Comparison of ENCODE assay signal across 28 cellular contexts in genomic region chr3:152019516-152019915, GRCh38.
DNase-seq lines count a peak whose midpoint lies in the region; ATAC-seq and TF ChIP-seq lines count a peak whose summit lies in the region.
"Had no signal": no experiment of that assay in that cellular context is flagged by ENCODE, and none has a peak within 500 bp of the region (broad histone marks: within the 10 kb centered on the region; RNA-seq: fewer than 3 reads in every experiment).

No MANE protein-coding gene starts in this region.

- H4K20me1 ChIP-seq in PC-3 (ENCODE audit: low read length) = no peaks in the 10 kb centered on the region

- H3K9me2 ChIP-seq in PC-3 (replicated peaks; ENCODE audit: low read length) = no peaks in the 10 kb centered on the region

- H2AFZ ChIP-seq in PC-3 (ENCODE audit: low read length) = no peak overlapping the region

- no TSS peak for BruUV-seq in PC-3 (replicated peaks; lab: Mats Ljungman, UMichigan)

- TF ChIP-seq CTCF in PC-3 (conservative IDR thresholded peaks at IDR 0.05; ENCODE audit: low read depth, low read length) (no peak), fibroblast of villous mesenchyme (IDR thresholded peaks at IDR 0.05; ENCODE audit: insufficient read depth, low read depth, low read length) (no peak)

- H3K27ac ChIP-seq in PC-3 (ENCODE audit: low read length) = no peak overlapping the region
- H3K27ac ChIP-seq: heart right ventricle, Peyer's patch, stomach, tibial artery had no signal

- H3K4me3 ChIP-seq in PC-3 (ENCODE audit: low read length) (no peak overlapping the region), fibroblast of villous mesenchyme (ENCODE audit: low read depth, low read length) (no peak overlapping the region), skeletal muscle satellite cell (ENCODE audit: low read length) (peak overlapping the region; percentile 3), HAP-1 (no peak overlapping the region)
- H3K4me3 ChIP-seq: heart right ventricle, Peyer's patch, stomach, tibial artery had no signal

- H3K4me2 ChIP-seq in PC-3 (ENCODE audit: low read length) = peak overlapping the region; percentile 26
- peak overlapping the region; percentile 19 for H3K4me2 ChIP-seq in skeletal muscle satellite cell (ENCODE audit: low read length)

- H3K4me1 ChIP-seq in PC-3 (ENCODE audit: insufficient read depth, low read length) (peaks cover 33% of the 10 kb centered on the region), skeletal muscle satellite cell (ENCODE audit: control insufficient read depth, insufficient read depth, low read length) (peaks cover 34% of the 10 kb centered on the region), HAP-1 (no peaks in the 10 kb centered on the region; the same call in 1 of the 2 replicates)
- H3K4me1 ChIP-seq: heart right ventricle, Peyer's patch, stomach had no signal

- in situ Hi-C loops in HAP-1 (cut with MboI; ENCODE audit: low sequenced_read_pairs) = no loop called here

- H3K9ac ChIP-seq in PC-3 (ENCODE audit: low read length) (no peak overlapping the region), skeletal muscle satellite cell (ENCODE audit: low read depth, low read length) (peak overlapping the region; percentile 12)

- no peaks in the 10 kb centered on the region for H3K79me2 ChIP-seq in PC-3 (ENCODE audit: low read length)

- H3F3A ChIP-seq in PC-3 (ENCODE audit: low read length, unreplicated experiment) = no peaks in the 10 kb centered on the region

- CTCF ChIA-PET in PC-3 (lab: Charles Lee) = no interaction called here

- POLR2A ChIA-PET in PC-3 (lab: Charles Lee; ENCODE audit: unreplicated experiment) = no interaction called here

- no peaks in the 10 kb centered on the region for H3K9me3 ChIP-seq in PC-3 (ENCODE audit: low read length)
- H3K9me3 ChIP-seq in skeletal muscle satellite cell (replicated peaks; ENCODE audit: low read length) = no peaks in the 10 kb centered on the region
- H3K9me3 ChIP-seq in HAP-1 = no peaks in the 10 kb centered on the region
- H3K9me3 ChIP-seq: heart right ventricle, Peyer's patch, stomach, tibial artery had no signal

- intact Hi-C loops in PC-3 (cut with micrococcal nuclease) = no loop called here

- ATAC-seq in PC-3 = no peak
- no peak for ATAC-seq in GM21825 (IDR thresholded peaks at IDR 0.05; ENCODE audit: unreplicated experiment)
- ATAC-seq: activated CD4-positive, CD25-positive, alpha-beta regulatory T cell treated with anti-CD3 and anti-CD28 coated beads, Interleukin-2, amount 50 U/mL, for 24 hours; heart right ventricle; natural killer cell; right cardiac atrium had no signal

- DNase-seq in NCI-H146 treated with DMSO at 0.1 percent for 48 hours (lab: John Stamatoyannopoulos, UW; ENCODE audit: unreplicated experiment) (peak; percentile 20), NCI-H146 (lab: John Stamatoyannopoulos, UW) (no peak), PC-3 (peak; percentile 51), fibroblast of villous mesenchyme (ENCODE audit: low read depth) (peak; percentile 37), NOMO-1 treated with DMSO at 0.1 percent for 48 hours (lab: John Stamatoyannopoulos, UW; ENCODE audit: unreplicated experiment) (no peak), HAP-1 (ENCODE audit: low spot score in 2 of 2) (no peak)
- DNase-seq: 8988T; activated CD4-positive, alpha-beta memory T cell treated with anti-CD3 and anti-CD28 coated beads for 36 hours; activated effector memory CD4-positive, alpha-beta T cell treated with Interleukin-2 at 50 U/mL for 16 hours; activated naive CD8-positive, alpha-beta T cell treated with anti-CD3 and anti-CD28 coated beads for 36 hours; AML-193; CD4-positive, alpha-beta memory T cell; cerebellar nuclear complex; DMS153; effector CD4-positive, alpha-beta T cell; heart right ventricle; natural killer cell; NCI-H1105 treated with DMSO at 0.1 percent for 48 hours; NCI-H2081 treated with DMSO at 0.1 percent for 48 hours; NK-92 treated with Interleukin-12 subunit alpha and Interleukin-12 subunit beta, amount 100 ng/mL, for 24 hours; Peyer's patch; right cardiac atrium; stomach; T-helper 1 cell; tibial artery had no signal

- no peaks in the 10 kb centered on the region for H3K27me3 ChIP-seq in PC-3 (ENCODE audit: low read length)
- H3K27me3 ChIP-seq in skeletal muscle satellite cell (ENCODE audit: control insufficient read depth, insufficient read depth, low read length) = no peaks in the 10 kb centered on the region
- peaks cover 2% of the 10 kb centered on the region; the same call in 1 of the 2 replicates for H3K27me3 ChIP-seq in HAP-1 (ENCODE audit: low read depth)
- H3K27me3 ChIP-seq: heart right ventricle, Peyer's patch, stomach, tibial artery had no signal

- H3K36me3 ChIP-seq in PC-3 (ENCODE audit: low read depth, low read length) = no peaks in the 10 kb centered on the region
- no peaks in the 10 kb centered on the region for H3K36me3 ChIP-seq in skeletal muscle satellite cell (ENCODE audit: insufficient read depth, low read length)
- no peaks in the 10 kb centered on the region for H3K36me3 ChIP-seq in HAP-1 (replicated peaks)
- H3K36me3 ChIP-seq: heart right ventricle, Peyer's patch, stomach, tibial artery had no signal

Comparison
In these comparisons a context has a peak if more than half of its experiments do, and no peak if none do; other contexts are left out.
1. DNase-seq: peak in NCI-H146 treated with DMSO at 0.1 percent for 48 hours (single experiment), PC-3 (single experiment) and fibroblast of villous mesenchyme (single experiment); none in NCI-H146 (single experiment), NOMO-1 treated with DMSO at 0.1 percent for 48 hours (single experiment) and HAP-1 (0 of 2).